13 cellular contexts compared by ENCODE assay signal in the genomic region with DNA sequence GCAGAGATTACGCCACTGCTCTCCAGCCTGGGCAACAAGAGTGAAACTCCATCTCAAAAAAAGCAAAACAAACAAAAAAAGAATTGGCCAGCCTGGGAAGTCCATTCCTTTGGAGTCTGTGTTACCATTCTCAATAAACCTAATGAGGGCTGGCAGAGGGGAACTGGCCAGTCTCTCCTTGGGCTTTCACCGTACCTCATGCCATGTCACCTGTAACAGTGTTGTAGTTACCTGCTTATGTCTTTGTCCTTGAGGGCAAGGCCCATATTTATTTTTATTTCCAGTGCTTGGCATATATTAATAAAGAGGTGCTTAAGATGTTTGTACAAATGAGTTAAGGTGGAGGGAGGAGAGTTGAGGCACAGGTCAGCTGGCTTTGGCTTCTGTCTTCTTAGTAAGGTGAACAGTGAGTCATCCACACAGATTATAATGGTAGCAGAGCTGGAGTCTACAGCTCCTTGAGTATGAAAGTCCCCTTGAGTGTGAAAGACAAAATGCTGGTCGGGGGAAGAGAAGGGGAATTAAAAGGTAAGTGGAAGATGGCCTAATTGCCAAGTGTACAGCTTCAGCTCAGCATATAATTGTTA. TPM values are rescaled to one million over a fixed set of nuclear protein-coding genes. Genes with fewer than 3 reads are reported as not detected.
DNase-seq lines count a peak whose midpoint lies in the region; ATAC-seq and TF ChIP-seq lines count a peak whose summit lies in the region.
"Had no signal": no experiment of that assay in that cellular context is flagged by ENCODE, and none has a peak within 500 bp of the region (broad histone marks: within the 10 kb centered on the region; RNA-seq: fewer than 3 reads in every experiment).

No MANE protein-coding gene starts in this region.

- H3K36me3 Mint-ChIP-seq in activated T-helper 17 cell treated with anti-CD3 and anti-CD28 coated beads, Interleukin-2, amount 50 U/mL, for 72 hours (ENCODE audit: low read depth), result peaks cover 98% of the 10 kb centered on the region

- no peak overlapping the region for H3K4me3 ChIP-seq in lung
- H3K4me3 ChIP-seq: sigmoid colon, vagina had no signal

- DNase-seq in NCI-H2227 (lab: John Stamatoyannopoulos, UW; ENCODE audit: unreplicated experiment) (peak; percentile 20), lung (ENCODE audit: low spot score) (no peak), DMS79 treated with DMSO at 0.1 percent for 48 hours (lab: John Stamatoyannopoulos, UW) (no peak)
- DNase-seq in activated CD4-positive, alpha-beta T cell treated with anti-CD3 and anti-CD28 coated beads for 1 hour, result no peak
- DNase-seq: cortex of kidney; MV-4-11; SIG-M5; sigmoid colon; stimulated activated CD4-positive, alpha-beta T cell treated with anti-CD3 and anti-CD28 coated beads, Interleukin-4, amount 100 ng/mL, for 1 hour had no signal

- H3K27ac Mint-ChIP-seq in activated T-helper 17 cell treated with anti-CD3 and anti-CD28 coated beads, Interleukin-2, amount 50 U/mL, for 72 hours, result peak overlapping the region; percentile 89

- no peak overlapping the region for H3K4me3 Mint-ChIP-seq in activated T-helper 17 cell treated with anti-CD3 and anti-CD28 coated beads, Interleukin-2, amount 50 U/mL, for 72 hours

- ATAC-seq in activated T-helper 17 cell treated with anti-CD3 and anti-CD28 coated beads, Interleukin-2, amount 50 U/mL, for 72 hours (replicated peaks), result no peak
- ATAC-seq in lung (ENCODE audit: insufficient read depth, low FRiP score) (peak; percentile 55), HG03159 (IDR thresholded peaks at IDR 0.05; ENCODE audit: unreplicated experiment) (no peak)

- peaks cover 0 to 2% of the 10 kb centered on the region in 2 donors for H3K4me1 ChIP-seq in lung (ENCODE audit: control insufficient read depth in 2 of 2, insufficient read depth in 2 of 2, low read length in 2 of 2)
- H3K4me1 ChIP-seq: sigmoid colon, vagina had no signal

- no peak for TF ChIP-seq CTCF in lung (IDR thresholded peaks at IDR 0.05; ENCODE audit: control extremely low read depth, extremely low read depth)

- no peaks in the 10 kb centered on the region for H3K27me3 Mint-ChIP-seq in activated T-helper 17 cell treated with anti-CD3 and anti-CD28 coated beads, Interleukin-2, amount 50 U/mL, for 72 hours

- H3K27ac ChIP-seq in lung (ENCODE audit: low read depth in 1 of 2, low read length in 1 of 2), result peak overlapping the region in 1 of 2 donors; percentile 68
- H3K27ac ChIP-seq: neutrophil, sigmoid colon, vagina had no signal

- H3K4me1 Mint-ChIP-seq in activated T-helper 17 cell treated with anti-CD3 and anti-CD28 coated beads, Interleukin-2, amount 50 U/mL, for 72 hours, result peaks cover 6% of the 10 kb centered on the region

- no peaks in the 10 kb centered on the region for H3K27me3 ChIP-seq in lung (ENCODE audit: control insufficient read depth, insufficient read depth)
- H3K27me3 ChIP-seq: neutrophil, sigmoid colon, vagina had no signal

- H3K9me3 Mint-ChIP-seq in activated T-helper 17 cell treated with anti-CD3 and anti-CD28 coated beads, Interleukin-2, amount 50 U/mL, for 72 hours, result no peaks in the 10 kb centered on the region

- 67 to 88% methylated on average over 3 of the region's 3 CpGs for WGBS in lung, 2 donors

- peaks cover 0 to 3% of the 10 kb centered on the region in 2 donors for H3K9me3 ChIP-seq in lung (ENCODE audit: control insufficient read depth in 2 of 2, insufficient read depth in 1 of 2, low read length in 1 of 2)
- H3K9me3 ChIP-seq: neutrophil, sigmoid colon, vagina had no signal

- peaks cover 50 to 56% of the 10 kb centered on the region in 2 donors for H3K36me3 ChIP-seq in lung (ENCODE audit: control insufficient read depth in 2 of 2, insufficient read depth in 2 of 2, low read length in 2 of 2)

RNA-seq across cellular contexts. Expression of a gene that starts 8.4 kb away (rescaled TPM):
- total RNA-seq in activated T-helper 17 cell treated with anti-CD3 and anti-CD28 coated beads, Interleukin-2, amount 50 U/mL, for 72 hours, result 100 to 1,000 TPM; 164 to 396 TPM
- total RNA-seq in lung, result 100 to 1,000 TPM in 1 of 2 donors, 10 to 100 TPM in 1; 60.6 to 129 TPM
- polyA plus RNA-seq in lung, result 100 to 1,000 TPM; 123 to 158 TPM

RNA-seq across cellular contexts. Expression of a gene that starts 10.5 kb away (rescaled TPM):
- 10 to 100 TPM; 32.9 to 33.8 TPM for total RNA-seq in activated T-helper 17 cell treated with anti-CD3 and anti-CD28 coated beads, Interleukin-2, amount 50 U/mL, for 72 hours
- total RNA-seq in lung, result 10 to 100 TPM; 30.3 to 75.6 TPM
- polyA plus RNA-seq in lung, result 10 to 100 TPM; 31.0 to 47.5 TPM

RNA-seq across cellular contexts. Expression of a gene that starts 11.0 kb away (rescaled TPM):
- 100 to 1,000 TPM in 1 of 2 donors, 10 to 100 TPM in 1; 77.2 to 101 TPM for total RNA-seq in activated T-helper 17 cell treated with anti-CD3 and anti-CD28 coated beads, Interleukin-2, amount 50 U/mL, for 72 hours
- total RNA-seq in lung, result 10 to 100 TPM; 30.0 to 66.0 TPM
- 10 to 100 TPM; 43.7 to 76.4 TPM for polyA plus RNA-seq in lung

RNA-seq across cellular contexts. Expression of a gene that starts 38.3 kb away (rescaled TPM):
- 10 to 100 TPM; 16.2 to 43.8 TPM for total RNA-seq in activated T-helper 17 cell treated with anti-CD3 and anti-CD28 coated beads, Interleukin-2, amount 50 U/mL, for 72 hours
- 10 to 100 TPM; 11.6 to 13.4 TPM for total RNA-seq in lung
- 1 to 10 TPM; 4.7 to 7.4 TPM for polyA plus RNA-seq in lung

RNA-seq across cellular contexts. Expression of a gene that starts 55.5 kb away (rescaled TPM):
- 10 to 100 TPM; 58.3 to 69.6 TPM for total RNA-seq in activated T-helper 17 cell treated with anti-CD3 and anti-CD28 coated beads, Interleukin-2, amount 50 U/mL, for 72 hours
- 10 to 100 TPM; 39.3 to 67.8 TPM for total RNA-seq in lung
- 100 to 1,000 TPM in 1 of 2 donors, 10 to 100 TPM in 1; 57.9 to 104 TPM for polyA plus RNA-seq in lung
